Comparison of ENCODE assay signal across 22 cellular contexts in the genomic region with DNA sequence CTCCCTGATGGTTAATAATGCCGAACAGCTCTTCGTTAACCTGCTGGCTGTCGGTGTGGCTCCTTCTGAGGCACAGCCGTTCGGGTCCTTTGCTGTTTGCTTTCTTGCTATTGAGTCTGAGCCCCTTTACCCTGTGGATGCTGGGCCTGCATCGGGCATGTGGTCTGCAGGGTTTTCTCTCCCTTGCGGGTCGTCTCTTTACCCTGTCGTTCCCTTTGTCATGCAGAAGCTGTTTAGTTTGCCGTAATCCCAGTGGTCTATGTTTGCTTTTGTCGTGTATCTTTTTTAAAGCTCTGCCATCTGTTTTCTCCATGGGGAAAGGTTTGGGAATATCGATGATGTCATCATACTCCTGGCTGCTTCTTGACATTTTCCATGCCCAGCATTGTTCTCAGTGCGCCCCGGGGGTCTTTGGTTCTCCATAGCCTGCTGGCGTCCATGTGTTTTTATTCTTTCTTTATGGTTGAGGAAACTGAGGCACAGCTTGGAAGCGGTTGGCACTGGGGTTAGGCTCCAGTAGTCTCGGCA.
DNase-seq lines count a peak whose midpoint lies in the region; ATAC-seq, FAIRE-seq and TF ChIP-seq lines count a peak whose summit lies in the region.
"Had no signal": no experiment of that assay in that cellular context is flagged by ENCODE, and none has a peak within 500 bp of the region (broad histone marks: within the 10 kb centered on the region; RNA-seq: fewer than 3 reads in every experiment).

No MANE protein-coding gene starts in this region.

- BruUV-seq in HepG2 (replicated peaks; lab: Mats Ljungman, UMichigan): no TSS peak

- TF ChIP-seq POLR2A in HepG2 (IDR thresholded peaks at IDR 0.05; ENCODE audit: insufficient read depth in 1 of 2, low read depth in 2 of 2, low read length in 2 of 2): no peak

- H4K20me1 ChIP-seq in GM23338 (replicated peaks; ENCODE audit: insufficient read depth) (no peaks in the 10 kb centered on the region), HepG2 (ENCODE audit: insufficient read depth, low read length) (peaks cover 8% of the 10 kb centered on the region; the same call in 1 of the 2 replicates)

- no peak overlapping the region for H3K27ac ChIP-seq in GM23338 (ENCODE audit: low read depth)
- H3K27ac ChIP-seq in HepG2 (ENCODE audit: extremely low read length, insufficient read depth, low read length): no peak overlapping the region
- H3K27ac ChIP-seq: Peyer's patch had no signal

- no peak overlapping the region for H3K4me3 Mint-ChIP-seq in GM23338
- no peak overlapping the region for H3K4me3 Mint-ChIP-seq in WTC11
- H3K4me3 Mint-ChIP-seq: CD4-positive, alpha-beta memory T cell; T-helper 1 cell treated with Interleukin-12 subunit alpha and Interleukin-12 subunit beta and Interleukin-4 antibody, amounts not matched to agents 30 μg/mL and 1 μg/mL, for 36 hours had no signal

- H3K4me1 Mint-ChIP-seq in GM23338 (peaks cover 7% of the 10 kb centered on the region), WTC11 (peaks cover 8% of the 10 kb centered on the region)

- TF ChIP-seq EP300 in HepG2 (IDR thresholded peaks at IDR 0.05; ENCODE audit: low read depth in 2 of 2, low read length in 2 of 2) (no peak), HepG2 (CRISPR knock-in tag; IDR thresholded peaks at IDR 0.05; ENCODE audit: borderline replicate concordance) (no peak)

- no peaks in the 10 kb centered on the region for H3F3A ChIP-seq in GM23338 (replicated peaks; ENCODE audit: low read depth)

- H3K4me3 ChIP-seq in GM23338 (no peak overlapping the region), HepG2 (replicated peaks in 1 of 3; ENCODE audit: insufficient read depth in 1 of 3, low read depth in 2 of 3, low read length in 3 of 3) (no peak overlapping the region)
- H3K4me3 ChIP-seq: Peyer's patch had no signal

- CTCF ChIA-PET in WTC11 (lab: Charles Lee): no interaction called here
- CTCF ChIA-PET in HepG2 (lab: Yijun Ruan, JAX; ENCODE audit: low intra/inter-chr PET ratio, low total read pairs): interaction anchor here (0.6 kb wide), 1 partner anchor 16 kb away, joined by 3 read pairs; no protein-coding TSS in a partner anchor

- H2AFZ ChIP-seq in GM23338 (no peak overlapping the region), HepG2 (ENCODE audit: low read length) (no peak overlapping the region)

- H3K4me1 ChIP-seq in GM23338 (ENCODE audit: insufficient read depth): no peaks in the 10 kb centered on the region; the same call in 1 of the 2 replicates
- peaks cover 23% of the 10 kb centered on the region for H3K4me1 ChIP-seq in HepG2 (ENCODE audit: insufficient read depth, low read length)
- H3K4me1 ChIP-seq: BE2C had no signal

- H3K9ac ChIP-seq in HepG2 (ENCODE audit: insufficient read depth, low read depth, low read length): no peak overlapping the region

- no peak for TF ChIP-seq RAD21 in HepG2 (CRISPR knock-in tag; IDR thresholded peaks at IDR 0.05)

- intact Hi-C loops in HepG2 (cut with micrococcal nuclease; ENCODE audit: unreplicated experiment): no loop called here

- no peaks in the 10 kb centered on the region for H3K9me2 ChIP-seq in GM23338 (ENCODE audit: insufficient read depth)

- no peak for TF ChIP-seq CTCF in GM23338 (conservative IDR thresholded peaks at IDR 0.05; ENCODE audit: low read depth in 2 of 2)
- no peak for TF ChIP-seq CTCF in WTC11 (IDR thresholded peaks at IDR 0.05)
- TF ChIP-seq CTCF in HepG2 (CRISPR knock-in tag; IDR thresholded peaks at IDR 0.05): no peak

- POLR2A ChIA-PET in WTC11 (lab: Charles Lee): no interaction called here
- POLR2A ChIA-PET in HepG2 (lab: Yijun Ruan, JAX): no interaction called here

- H3K9me3 ChIP-seq in HepG2 (ENCODE audit: low read length): no peaks in the 10 kb centered on the region
- H3K9me3 ChIP-seq: BE2C, Peyer's patch had no signal

- 97% methylated on average over 17 of the region's 17 CpGs for WGBS in HepG2 (ENCODE audit: low lambda C conversion rate)

- H3K36me3 Mint-ChIP-seq in GM23338 (ENCODE audit: low read depth): no peaks in the 10 kb centered on the region
- no peaks in the 10 kb centered on the region for H3K36me3 Mint-ChIP-seq in WTC11

- ATAC-seq in GM23338 (peak; percentile 34), WTC11 (peak; percentile 40; the same call in 1 of the 2 replicates), HepG2 (no peak), GM18519 (IDR thresholded peaks at IDR 0.05; ENCODE audit: low FRiP score, unreplicated experiment) (no peak), HG02763 (IDR thresholded peaks at IDR 0.05; ENCODE audit: unreplicated experiment) (no peak), HG03342 (IDR thresholded peaks at IDR 0.05; ENCODE audit: unreplicated experiment) (no peak)
- ATAC-seq: SK-N-SH treated with all-trans-retinoic acid at 6 μM for 48 hours had no signal

- H3K4me2 ChIP-seq in GM23338 (no peak overlapping the region), HepG2 (ENCODE audit: low read depth, low read length) (no peak overlapping the region)

- H3K27ac Mint-ChIP-seq in GM23338 (no peak overlapping the region), WTC11 (peak overlapping the region; percentile 71)
- H3K27ac Mint-ChIP-seq: T-helper 1 cell treated with Interleukin-12 subunit alpha and Interleukin-12 subunit beta and Interleukin-4 antibody, amounts not matched to agents 30 μg/mL and 1 μg/mL, for 36 hours had no signal

- no peaks in the 10 kb centered on the region for H3K36me3 ChIP-seq in GM23338 (ENCODE audit: insufficient read depth)
- H3K36me3 ChIP-seq in HepG2 (replicated peaks in 1 of 2; ENCODE audit: control insufficient read depth in 1 of 2, insufficient read depth in 2 of 2, low read length in 2 of 2): peaks cover 3 to 19% of the 10 kb centered on the region in 2 experiments; a peak in 3 of 5 replicates
- H3K36me3 ChIP-seq: BE2C had no signal

- FAIRE-seq in HepG2 (lab: Jason Lieb, UNC): no peak
- FAIRE-seq: D721Med had no signal

- no peak for DNase-seq in GM23338 (ENCODE audit: low spot score)
- DNase-seq in NCI-H146 (lab: John Stamatoyannopoulos, UW): peak; percentile 73
- DNase-seq in WTC11 (ENCODE audit: low spot score): no peak
- DNase-seq in HepG2 (ENCODE audit: low spot score): no peak
- DNase-seq: BE2C; CD4-positive, alpha-beta memory T cell; DND-41; GF-D8; HCEC 1CT; KG1; NCI-H1105; NCI-H2081 treated with DMSO at 0.1 percent for 48 hours; NCI-H446 treated with DMSO at 0.1 percent for 48 hours; NCI-H82; Peyer's patch; Right ventricle myocardium superior had no signal

- H3K27me3 ChIP-seq in GM23338 (ENCODE audit: insufficient read depth) (no peaks in the 10 kb centered on the region), HepG2 (ENCODE audit: control insufficient read depth in 1 of 2, insufficient read depth in 2 of 2, low read length in 2 of 2) (no peaks in the 10 kb centered on the region)
- H3K27me3 ChIP-seq: BE2C, Peyer's patch had no signal

- peaks cover 20% of the 10 kb centered on the region for H3K27me3 Mint-ChIP-seq in GM23338 (ENCODE audit: insufficient read depth, low read depth, poor library complexity)
- H3K27me3 Mint-ChIP-seq in WTC11 (ENCODE audit: low read depth): no peaks in the 10 kb centered on the region
- H3K27me3 Mint-ChIP-seq: CD4-positive, alpha-beta memory T cell had no signal

- in situ Hi-C loops in HepG2 (cut with HindIII; ENCODE audit: extremely low pct_ligation_motif_present, low pct_unique_long_range_greater_than_20kb): no loop called here

- H3K9me3 Mint-ChIP-seq in GM23338: no peaks in the 10 kb centered on the region; the same call in 2 of the 3 replicates
- no peaks in the 10 kb centered on the region for H3K9me3 Mint-ChIP-seq in WTC11
- H3K9me3 Mint-ChIP-seq: CD4-positive, alpha-beta memory T cell; T-helper 1 cell treated with Interleukin-12 subunit alpha and Interleukin-12 subunit beta and Interleukin-4 antibody, amounts not matched to agents 30 μg/mL and 1 μg/mL, for 36 hours had no signal

- no peaks in the 10 kb centered on the region for H3K79me2 ChIP-seq in GM23338 (replicated peaks; ENCODE audit: insufficient read depth)
- H3K79me2 ChIP-seq in HepG2 (ENCODE audit: insufficient read depth, low read length): peaks cover 6% of the 10 kb centered on the region

TF ChIP-seq in GM23338, 12 proteins besides CTCF, POLR2A, EP300 and RAD21 (continues in another document):
- TF ChIP-seq JUNB (IDR thresholded peaks at IDR 0.05; ENCODE audit: unreplicated experiment): no peak
- no peak for TF ChIP-seq EZH2 (IDR thresholded peaks at IDR 0.05; ENCODE audit: low read depth, unreplicated experiment)
- no peak for TF ChIP-seq ZNF331 (CRISPR knock-in tag; IDR thresholded peaks at IDR 0.05; ENCODE audit: low read depth)

TF ChIP-seq in HepG2, 621 proteins besides CTCF, POLR2A, EP300 and RAD21:
- peak; percentile 96 for TF ChIP-seq ATF7 (IDR thresholded peaks at IDR 0.05)
- TF ChIP-seq ATF7 (CRISPR knock-in tag; IDR thresholded peaks at IDR 0.05): no peak
- no peak for TF ChIP-seq ZNF7 (CRISPR knock-in tag; IDR thresholded peaks at IDR 0.05)
- TF ChIP-seq MAFK (conservative IDR thresholded peaks at IDR 0.05 in 1 of 2, IDR thresholded peaks at IDR 0.05 in 1 of 2; ENCODE audit: low read length in 2 of 2): 0 out of 4 replicates have a peak, but pooled peaks of 1 of the 2 experiments have one; percentile 7
- TF ChIP-seq CREB1 (IDR thresholded peaks at IDR 0.05): peak; percentile 56; the same call in 1 of the 2 replicates
- TF ChIP-seq CREB1 (CRISPR knock-in tag; IDR thresholded peaks at IDR 0.05): no peak

Comparison
In these comparisons a context has a peak if more than half of its experiments do, and no peak if none do; other contexts are left out.
1. ATAC-seq: peak in GM23338 (single experiment) and WTC11 (single experiment); none in HepG2 (single experiment), GM18519 (single experiment), HG02763 (single experiment) and HG03342 (single experiment).